In genomic region chr4:40056722-40057539, GRCh38 we compare ENCODE assay signal across 8 cellular contexts. TPM values are rescaled to one million over a fixed set of nuclear protein-coding genes. Genes with fewer than 3 reads are reported as not detected.
DNase-seq lines count a peak whose midpoint lies in the region; ATAC-seq and TF ChIP-seq lines count a peak whose summit lies in the region.

N4BP2 (plus strand) TSS chr4:40056850; CDS start chr4:40097341, 40,491 bp downstream.

- POLR2A ChIA-PET in CD4-positive, alpha-beta memory T cell (lab: Charles Lee; ENCODE audit: partially characterized antibody) = interaction anchor here (0.7 to 3.7 kb wide), 23 partner anchors 8 to 1013 kb away, joined by 3 to 52 read pairs (median 5); partner anchors contain the start of genes PDS5A, RHOH, SMIM14 and UBE2K

- TF ChIP-seq CTCF in mesothelial cell of epicardium (IDR thresholded peaks at IDR 0.05; ENCODE audit: unreplicated experiment) = no peak

- H3K27ac ChIP-seq in CD4-positive, alpha-beta memory T cell (ENCODE audit: low read depth, low read length) = peak within 1 kb of the TSS; percentile 75

- peak within 1 kb of the TSS; percentile 82 to 100 for H3K4me3 ChIP-seq in CD4-positive, alpha-beta memory T cell (ENCODE audit: low read length in 2 of 2)
- H3K4me3 ChIP-seq in endocrine pancreas (ENCODE audit: control insufficient read depth, insufficient read depth, low read length) = peak within 1 kb of the TSS; percentile 96

- peaks cover 36% of the 10 kb centered on the region for H3K4me1 ChIP-seq in CD4-positive, alpha-beta memory T cell (ENCODE audit: insufficient read depth, low read length)
- H3K4me1 ChIP-seq in endocrine pancreas (ENCODE audit: control insufficient read depth, insufficient read depth, low read length) = peaks cover 7% of the 10 kb centered on the region

- peak; percentile 60 to 78 (median 75) for DNase-seq in CD4-positive, alpha-beta memory T cell
- DNase-seq in HPDE6-E6E7 (ENCODE audit: extremely low spot score) (peak; percentile 60), NOMO-1 treated with DMSO at 0.1 percent for 48 hours (lab: John Stamatoyannopoulos, UW; ENCODE audit: unreplicated experiment) (peak; percentile 65), mesothelial cell of epicardium (ENCODE audit: low spot score in 2 of 2, unreplicated experiment in 2 of 2) (peak; percentile 72 to 81)
- peak; percentile 36 to 51 (median 49) for DNase-seq in activated CD8-positive, alpha-beta memory T cell treated with anti-CD3 and anti-CD28 coated beads for 48 hours (ENCODE audit: low read depth in 2 of 3, low spot score in 2 of 3)
- peak; percentile 65 to 68 for DNase-seq in stimulated activated CD8-positive, alpha-beta memory T cell treated with anti-CD3 and anti-CD28 coated beads, Interleukin-15, amount 100 ng/mL, for 48 hours (ENCODE audit: low read depth in 2 of 2)

- H3K36me3 ChIP-seq in CD4-positive, alpha-beta memory T cell (ENCODE audit: insufficient read depth, low read length) = no peaks in the 10 kb centered on the region
- H3K36me3 ChIP-seq in endocrine pancreas (ENCODE audit: control insufficient read depth, insufficient read depth, low read length) = no peaks in the 10 kb centered on the region

- no peaks in the 10 kb centered on the region for H3K9me3 Mint-ChIP-seq in CD4-positive, alpha-beta memory T cell
- H3K9me3 Mint-ChIP-seq in mesothelial cell of epicardium = no peaks in the 10 kb centered on the region

- peak within 1 kb of the TSS; percentile 93 to 99 (median 97) for H3K27ac Mint-ChIP-seq in CD4-positive, alpha-beta memory T cell
- H3K27ac Mint-ChIP-seq in mesothelial cell of epicardium = peak within 1 kb of the TSS; percentile 99

- CTCF ChIA-PET in CD4-positive, alpha-beta memory T cell (lab: Charles Lee; ENCODE audit: partially characterized antibody) = interaction anchor here (0.7 to 5.4 kb wide), 20 partner anchors 7 to 494 kb away, joined by 3 to 60 read pairs (median 4); no protein-coding TSS in a partner anchor

- H3K36me3 Mint-ChIP-seq in CD4-positive, alpha-beta memory T cell = peaks cover 6 to 15% of the 10 kb centered on the region in 2 donors
- H3K36me3 Mint-ChIP-seq in mesothelial cell of epicardium = peaks cover 2% of the 10 kb centered on the region

- no peaks in the 10 kb centered on the region for H3K9me3 ChIP-seq in CD4-positive, alpha-beta memory T cell (ENCODE audit: control insufficient read depth in 1 of 2, low read length in 2 of 2)
- no peaks in the 10 kb centered on the region for H3K9me3 ChIP-seq in endocrine pancreas (ENCODE audit: control insufficient read depth, low read length)

- no peaks in the 10 kb centered on the region for H3K27me3 ChIP-seq in CD4-positive, alpha-beta memory T cell (ENCODE audit: insufficient read depth, low read length)
- no peaks in the 10 kb centered on the region for H3K27me3 ChIP-seq in endocrine pancreas (ENCODE audit: control insufficient read depth, insufficient read depth, low read length)

- H3K4me3 Mint-ChIP-seq in CD4-positive, alpha-beta memory T cell = peak within 1 kb of the TSS; percentile 93 to 99 (median 97)
- H3K4me3 Mint-ChIP-seq in mesothelial cell of epicardium = peak within 1 kb of the TSS; percentile 80

- no peaks in the 10 kb centered on the region for H3K27me3 Mint-ChIP-seq in CD4-positive, alpha-beta memory T cell
- no peaks in the 10 kb centered on the region for H3K27me3 Mint-ChIP-seq in mesothelial cell of epicardium (ENCODE audit: low read depth)

- intact Hi-C loops in CD4-positive, alpha-beta memory T cell (cut with micrococcal nuclease) = loop anchor here (1.0 to 5.0 kb wide), 12 partner anchors 65 to 840 kb away; partner anchors contain the start of genes LIAS, PDS5A, RPL9 and UBE2K

- H3K9ac ChIP-seq in endocrine pancreas (ENCODE audit: control insufficient read depth, insufficient read depth, low read length) = peak within 1 kb of the TSS; percentile 98

- peaks cover 18 to 48% (median 32%) of the 10 kb centered on the region in 4 donors for H3K4me1 Mint-ChIP-seq in CD4-positive, alpha-beta memory T cell
- peaks cover 29% of the 10 kb centered on the region for H3K4me1 Mint-ChIP-seq in mesothelial cell of epicardium

- ATAC-seq in GM19452 (IDR thresholded peaks at IDR 0.05; ENCODE audit: unreplicated experiment) = peak; percentile 50

RNA-seq across cellular contexts. Expression of gene N4BP2, which starts in this region (rescaled TPM):
- 10 to 100 TPM; 15.0 to 16.7 TPM for total RNA-seq in CD4-positive, alpha-beta memory T cell
- polyA plus RNA-seq in CD4-positive, alpha-beta memory T cell = 10 to 100 TPM; 14.5 to 14.8 TPM
- total RNA-seq in mesothelial cell of epicardium = 38.9 to 41.0 TPM (median 40.6 TPM) in 3 replicates

Comparison
In these comparisons a context has a peak if more than half of its experiments do, and no peak if none do; other contexts are left out.
1. Peak in every context shown above with its lines: DNase-seq, ATAC-seq, H3K4me3 ChIP-seq and H3K27ac ChIP-seq.